8 cellular contexts compared by ENCODE assay signal in genomic region chr22:45671783-45672563, GRCh38. TPM values are rescaled to one million over a fixed set of nuclear protein-coding genes. Genes with fewer than 3 reads are reported as not detected.
DNase-seq lines count a peak whose midpoint lies in the region; ATAC-seq and TF ChIP-seq lines count a peak whose summit lies in the region.

A gene with protein sequence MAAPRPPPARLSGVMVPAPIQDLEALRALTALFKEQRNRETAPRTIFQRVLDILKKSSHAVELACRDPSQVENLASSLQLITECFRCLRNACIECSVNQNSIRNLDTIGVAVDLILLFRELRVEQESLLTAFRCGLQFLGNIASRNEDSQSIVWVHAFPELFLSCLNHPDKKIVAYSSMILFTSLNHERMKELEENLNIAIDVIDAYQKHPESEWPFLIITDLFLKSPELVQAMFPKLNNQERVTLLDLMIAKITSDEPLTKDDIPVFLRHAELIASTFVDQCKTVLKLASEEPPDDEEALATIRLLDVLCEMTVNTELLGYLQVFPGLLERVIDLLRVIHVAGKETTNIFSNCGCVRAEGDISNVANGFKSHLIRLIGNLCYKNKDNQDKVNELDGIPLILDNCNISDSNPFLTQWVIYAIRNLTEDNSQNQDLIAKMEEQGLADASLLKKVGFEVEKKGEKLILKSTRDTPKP (plus strand): TSS chr22:45671834. CDS start chr22:45672064, 230 bp downstream.

- CTCF ChIA-PET in PC-3 (lab: Charles Lee) = interaction anchor here (0.7 kb wide), 1 partner anchor 347 kb away, joined by 6 read pairs; no protein-coding TSS in a partner anchor

- H3K9me3 Mint-ChIP-seq in activated T-cell treated with anti-CD3 and anti-CD28 coated beads, Interleukin-2, amount 50 U/mL, for 24 hours = no peaks in the 10 kb centered on the region

- peak within 1 kb of the TSS; percentile 92 for H3K4me3 ChIP-seq in AG10803 (ENCODE audit: low read length)
- H3K4me3 ChIP-seq in PC-3 (ENCODE audit: low read length) = peak within 1 kb of the TSS; percentile 79
- H3K4me3 ChIP-seq in esophagus muscularis mucosa = peak within 1 kb of the TSS; percentile 83 to 94 (median 88)
- H3K4me3 ChIP-seq in muscle layer of colon (ENCODE audit: low read depth in 1 of 2, low read length in 2 of 2) = peak within 1 kb of the TSS; percentile 87 to 91

- H3K36me3 Mint-ChIP-seq in activated T-cell treated with anti-CD3 and anti-CD28 coated beads, Interleukin-2, amount 50 U/mL, for 24 hours (ENCODE audit: low read depth) = peaks cover 43% of the 10 kb centered on the region

- under 1% methylated on average over 31 of the region's 89 CpGs for WGBS in esophagus muscularis mucosa

- H3K9me2 ChIP-seq in PC-3 (replicated peaks; ENCODE audit: low read length) = no peaks in the 10 kb centered on the region

- H3K9ac ChIP-seq in PC-3 (ENCODE audit: low read length) = peak within 1 kb of the TSS; percentile 95
- H3K9ac ChIP-seq in muscle layer of colon (ENCODE audit: low read length) = peak within 1 kb of the TSS; percentile 66

- peaks cover 40% of the 10 kb centered on the region for H3K4me1 Mint-ChIP-seq in activated T-cell treated with anti-CD3 and anti-CD28 coated beads, Interleukin-2, amount 50 U/mL, for 24 hours (ENCODE audit: low read depth)

- no peaks in the 10 kb centered on the region for H3K27me3 ChIP-seq in PC-3 (ENCODE audit: low read length)
- H3K27me3 ChIP-seq in esophagus muscularis mucosa = no peaks in the 10 kb centered on the region
- H3K27me3 ChIP-seq in muscle layer of colon (ENCODE audit: control insufficient read depth in 1 of 2, insufficient read depth in 2 of 2, low read length in 2 of 2) = no peaks in the 10 kb centered on the region

- peak within 1 kb of the TSS; percentile 76 for H3K27ac ChIP-seq in PC-3 (ENCODE audit: low read length)
- H3K27ac ChIP-seq in esophagus muscularis mucosa (replicated peaks in 1 of 4) = peak within 1 kb of the TSS; percentile 83 to 88 (median 86)
- peak within 1 kb of the TSS; percentile 82 for H3K27ac ChIP-seq in muscle layer of colon (ENCODE audit: low read depth, low read length)

- H3K4me1 ChIP-seq in PC-3 (ENCODE audit: insufficient read depth, low read length) (peaks cover 20% of the 10 kb centered on the region), esophagus muscularis mucosa (peaks cover 23 to 58% (median 54%) of the 10 kb centered on the region in 4 donors), muscle layer of colon (ENCODE audit: insufficient read depth, low read length) (peaks cover 23% of the 10 kb centered on the region)

- H3K4me2 ChIP-seq in PC-3 (ENCODE audit: low read length) = peak within 1 kb of the TSS; percentile 96

- H3K27me3 Mint-ChIP-seq in activated T-cell treated with anti-CD3 and anti-CD28 coated beads, Interleukin-2, amount 50 U/mL, for 24 hours = peaks cover 4% of the 10 kb centered on the region

- peak within 1 kb of the TSS; percentile 95 for H3K4me3 Mint-ChIP-seq in activated T-cell treated with anti-CD3 and anti-CD28 coated beads, Interleukin-2, amount 50 U/mL, for 24 hours

- H2AFZ ChIP-seq in PC-3 (ENCODE audit: low read length) = peak within 1 kb of the TSS; percentile 84

- peak; percentile 78 for ATAC-seq in PC-3

- BruUV-seq in PC-3 (replicated peaks; lab: Mats Ljungman, UMichigan) = no TSS peak

- no peak for TF ChIP-seq POLR2A in esophagus muscularis mucosa (IDR thresholded peaks at IDR 0.05; ENCODE audit: low read depth)

- peaks cover 7% of the 10 kb centered on the region; the same call in 1 of the 2 replicates for H3K36me3 ChIP-seq in PC-3 (ENCODE audit: low read depth, low read length)
- H3K36me3 ChIP-seq in esophagus muscularis mucosa = no peaks in the 10 kb centered on the region
- no peaks in the 10 kb centered on the region for H3K36me3 ChIP-seq in muscle layer of colon (ENCODE audit: insufficient read depth, low read length)

- H3K79me2 ChIP-seq in PC-3 (ENCODE audit: low read length) = peaks cover 49% of the 10 kb centered on the region

- intact Hi-C loops in PC-3 (cut with micrococcal nuclease) = no loop called here
- intact Hi-C loops in esophagus muscularis mucosa (cut with DNase I) = no loop called here

- DNase-seq in AG10803 (ENCODE audit: low read depth) = peak; percentile 79
- DNase-seq in GM19240 (ENCODE audit: insufficient read length, low spot score) = peak; percentile 33
- peak in 62 of 76 experiments; percentile 12 to 83 (median 50) for DNase-seq in HUDEP-2 (lab: John Stamatoyannopoulos, UW; ENCODE audit: unreplicated experiment in 76 of 76)
- DNase-seq in PC-3 = peak; percentile 61
- peak; percentile 88 for DNase-seq in activated T-cell treated with anti-CD3 and anti-CD28 coated beads, Interleukin-2, amount 50 U/mL, for 24 hours
- no peak for DNase-seq in esophagus muscularis mucosa (ENCODE audit: extremely low spot score)
- DNase-seq in stimulated activated CD8-positive, alpha-beta memory T cell treated with anti-CD3 and anti-CD28 coated beads, Interleukin-4, amount 100 ng/mL, for 48 hours = peak; percentile 79

- POLR2A ChIA-PET in PC-3 (lab: Charles Lee; ENCODE audit: unreplicated experiment) = interaction anchor here (0.7 kb wide), 2 partner anchors 9 to 63 kb away, joined by 3 to 19 read pairs; no protein-coding TSS in a partner anchor

- no peak for TF ChIP-seq CTCF in AG10803 (conservative IDR thresholded peaks at IDR 0.05; ENCODE audit: low read length)
- TF ChIP-seq CTCF in PC-3 (conservative IDR thresholded peaks at IDR 0.05; ENCODE audit: low read depth, low read length) = no peak
- no peak for TF ChIP-seq CTCF in esophagus muscularis mucosa (IDR thresholded peaks at IDR 0.05)

- TF ChIP-seq EP300 in esophagus muscularis mucosa (IDR thresholded peaks at IDR 0.05) = no peak

- H3F3A ChIP-seq in PC-3 (ENCODE audit: low read length, unreplicated experiment) = no peaks in the 10 kb centered on the region

- peak within 1 kb of the TSS; percentile 92 for H3K27ac Mint-ChIP-seq in activated T-cell treated with anti-CD3 and anti-CD28 coated beads, Interleukin-2, amount 50 U/mL, for 24 hours

- H3K9me3 ChIP-seq in PC-3 (ENCODE audit: low read length) (no peaks in the 10 kb centered on the region), esophagus muscularis mucosa (no peaks in the 10 kb centered on the region), muscle layer of colon (ENCODE audit: low read length) (no peaks in the 10 kb centered on the region)

- H4K20me1 ChIP-seq in PC-3 (ENCODE audit: low read length) = 0 out of 2 replicates have a peak, but pooled peaks cover 3% of the 10 kb centered on the region

RNA-seq across cellular contexts. Expression of the gene that starts here (rescaled TPM):
- 40.6 and 56.3 TPM in 2 replicates for total RNA-seq in PC-3 (2014; rRNA removed)
- total RNA-seq in esophagus muscularis mucosa = 100 to 1,000 TPM in 2 of 4 donors, 10 to 100 TPM in 2; 67.5 to 126 (median 91.2) TPM
